In genomic region chr2:146523218-146523617, GRCh38 we compare ENCODE assay signal across 8 cellular contexts.
DNase-seq lines count a peak whose midpoint lies in the region; ATAC-seq and TF ChIP-seq lines count a peak whose summit lies in the region.

No MANE protein-coding gene starts in this region.

- DNase-seq in AG09319 (ENCODE audit: extremely low read depth, low read depth) (no peak), HCT116 (ENCODE audit: low read depth, low spot score) (no peak), PC-9 (no peak), fibroblast of pulmonary artery (ENCODE audit: low read depth) (peak; percentile 35), SHP77 treated with DMSO at 0.1 percent for 48 hours (lab: John Stamatoyannopoulos, UW) (no peak)
- no peak for DNase-seq in activated CD8-positive, alpha-beta memory T cell treated with anti-CD3 and anti-CD28 coated beads, Interleukin-2, amount 50 U/mL, for 4 hours
- DNase-seq in activated CD4-positive, alpha-beta T cell treated with anti-CD3 and anti-CD28 coated beads, Interleukin-2, amount 10 ng/mL, durations not matched to agents 24 days and 14 days: no peak

- H3K4me1 ChIP-seq in HCT116 (ENCODE audit: control insufficient read depth in 1 of 2, insufficient read depth in 2 of 2, low read length in 2 of 2) (no peaks in the 10 kb centered on the region), PC-9 (replicated peaks; ENCODE audit: insufficient read depth) (no peaks in the 10 kb centered on the region)

- H3K4me3 ChIP-seq in HCT116 (replicated peaks in 1 of 2; ENCODE audit: low read depth in 1 of 2, low read length in 2 of 2) (no peak overlapping the region), PC-9 (no peak overlapping the region), fibroblast of pulmonary artery (replicated peaks; ENCODE audit: low read depth, low read length) (no peak overlapping the region)

- no peaks in the 10 kb centered on the region for H3K36me3 Mint-ChIP-seq in activated CD4-positive, alpha-beta T cell treated with anti-CD3 and anti-CD28 coated beads, Interleukin-2, amount 10 ng/mL, durations not matched to agents 24 days and 14 days (ENCODE audit: low read depth)

- no peaks in the 10 kb centered on the region for H3F3A ChIP-seq in PC-9 (ENCODE audit: insufficient read depth, low read depth)

- no peaks in the 10 kb centered on the region for H3K4me1 Mint-ChIP-seq in activated CD4-positive, alpha-beta T cell treated with anti-CD3 and anti-CD28 coated beads, Interleukin-2, amount 10 ng/mL, durations not matched to agents 24 days and 14 days

- CTCF ChIA-PET in HCT116 (lab: Charles Lee): interaction anchor here (0.8 to 1.2 kb wide), 4 partner anchors 10 to 840 kb away, joined by 3 to 5 read pairs (median 4); no protein-coding TSS in a partner anchor
- CTCF ChIA-PET in PC-9 (lab: Charles Lee): interaction anchor here (0.8 kb wide), 1 partner anchor 127 kb away, joined by 3 read pairs; no protein-coding TSS in a partner anchor

- H3K4me3 Mint-ChIP-seq in activated CD4-positive, alpha-beta T cell treated with anti-CD3 and anti-CD28 coated beads, Interleukin-2, amount 10 ng/mL, durations not matched to agents 24 days and 14 days: no peak overlapping the region

- H2AFZ ChIP-seq in HCT116 (ENCODE audit: low read depth, low read length, poor library complexity, severe bottlenecking) (peak overlapping the region; percentile 50), PC-9 (no peak overlapping the region)

- no peak overlapping the region for H3K4me2 ChIP-seq in HCT116 (ENCODE audit: low read length)
- no peak overlapping the region for H3K4me2 ChIP-seq in PC-9

- intact Hi-C loops in HCT116 (cut with micrococcal nuclease): no loop called here
- intact Hi-C loops in PC-9 (cut with micrococcal nuclease; ENCODE audit: unreplicated experiment): loop anchor here (5.0 kb wide), 1 partner anchor 139 kb away; no protein-coding TSS in a partner anchor
- intact Hi-C loops in activated CD4-positive, alpha-beta T cell treated with anti-CD3 and anti-CD28 coated beads, Interleukin-2, amount 10 ng/mL, durations not matched to agents 24 days and 14 days (cut with micrococcal nuclease): no loop called here

- RAD21 ChIA-PET in HCT116 (lab: Charles Lee; ENCODE audit: low non-redundant PET in 1 of 2, low total read pairs in 2 of 2, uncharacterized antibody in 2 of 2, unreplicated experiment in 2 of 2): no interaction called here

- no peaks in the 10 kb centered on the region for H3K27me3 Mint-ChIP-seq in activated CD4-positive, alpha-beta T cell treated with anti-CD3 and anti-CD28 coated beads, Interleukin-2, amount 10 ng/mL, durations not matched to agents 24 days and 14 days

- H3K36me3 ChIP-seq in HCT116 (ENCODE audit: control insufficient read depth in 1 of 2, insufficient read depth in 2 of 2, low read length in 2 of 2) (no peaks in the 10 kb centered on the region), PC-9 (ENCODE audit: low read depth) (no peaks in the 10 kb centered on the region)

- TF ChIP-seq POLR2A in HCT116 (IDR thresholded peaks at IDR 0.05; ENCODE audit: borderline replicate concordance, extremely low read depth, insufficient read depth, insufficient read length): no peak

- POLR2A ChIA-PET in HCT116 (lab: Charles Lee): no interaction called here
- POLR2A ChIA-PET in PC-9 (lab: Charles Lee; ENCODE audit: unreplicated experiment): no interaction called here

- H3K27ac ChIP-seq in HCT116 (ENCODE audit: low read depth, low read length) (no peak overlapping the region), PC-9 (no peak overlapping the region)

- TF ChIP-seq CTCF in AG09319 (IDR thresholded peaks at IDR 0.05; ENCODE audit: low read depth, low read length) (peak; percentile 9; the same call in 1 of the 2 replicates), HCT116 (IDR thresholded peaks at IDR 0.05 in 2 of 3, conservative IDR thresholded peaks at IDR 0.05 in 1 of 3; ENCODE audit: borderline replicate concordance in 1 of 3, insufficient read depth in 1 of 3, low read depth in 2 of 3, low read length in 2 of 3) (peak in 2 of 3 experiments; percentile 18 to 52; a peak in 2 of 6 replicates), PC-9 (conservative IDR thresholded peaks at IDR 0.05) (peak; percentile 61), fibroblast of pulmonary artery (IDR thresholded peaks at IDR 0.05; ENCODE audit: low read length, missing control alignments) (peak; percentile 24)

- H3K27me3 ChIP-seq in HCT116 (ENCODE audit: insufficient read depth, low read length): no peaks in the 10 kb centered on the region
- no peaks in the 10 kb centered on the region for H3K27me3 ChIP-seq in PC-9 (ENCODE audit: insufficient read depth, low read depth)

- H3K79me2 ChIP-seq in HCT116 (ENCODE audit: insufficient read depth, low read length): no peaks in the 10 kb centered on the region
- H3K79me2 ChIP-seq in PC-9 (ENCODE audit: low read depth): no peaks in the 10 kb centered on the region

- no peak overlapping the region for H3K27ac Mint-ChIP-seq in activated CD4-positive, alpha-beta T cell treated with anti-CD3 and anti-CD28 coated beads, Interleukin-2, amount 10 ng/mL, durations not matched to agents 24 days and 14 days

- no peak overlapping the region for H3K9ac ChIP-seq in HCT116 (ENCODE audit: low read length)

- peak; percentile 59 for TF ChIP-seq RAD21 in HCT116 (IDR thresholded peaks at IDR 0.05; ENCODE audit: low read depth)

- H3K9me3 ChIP-seq in HCT116 (ENCODE audit: control insufficient read depth in 1 of 2, insufficient read depth in 1 of 2, low read depth in 1 of 2, low read length in 2 of 2): no peaks in the 10 kb centered on the region
- H3K9me3 ChIP-seq in PC-9 (ENCODE audit: insufficient read depth, low read depth): no peaks in the 10 kb centered on the region

- ATAC-seq in HCT116 (no peak), GM21526 (IDR thresholded peaks at IDR 0.05; ENCODE audit: low FRiP score, unreplicated experiment) (no peak)

- H3K9me2 ChIP-seq in HCT116 (ENCODE audit: insufficient read depth) (no peaks in the 10 kb centered on the region), PC-9 (ENCODE audit: insufficient read depth) (no peaks in the 10 kb centered on the region)

- BruUV-seq in HCT116 (replicated peaks; lab: Mats Ljungman, UMichigan) (no TSS peak), PC-9 (replicated peaks; lab: Mats Ljungman, UMichigan) (no TSS peak)

- H4K20me1 ChIP-seq in HCT116 (ENCODE audit: insufficient read depth) (no peaks in the 10 kb centered on the region), PC-9 (ENCODE audit: insufficient read depth) (no peaks in the 10 kb centered on the region)

- no peaks in the 10 kb centered on the region for H3K9me3 Mint-ChIP-seq in activated CD4-positive, alpha-beta T cell treated with anti-CD3 and anti-CD28 coated beads, Interleukin-2, amount 10 ng/mL, durations not matched to agents 24 days and 14 days

TF ChIP-seq in HCT116, 20 proteins besides CTCF, POLR2A, EP300 and RAD21:
- no peak for TF ChIP-seq REST (IDR thresholded peaks at IDR 0.05; ENCODE audit: low read depth)
- TF ChIP-seq TCF7L2 (IDR thresholded peaks at IDR 0.05; ENCODE audit: borderline replicate concordance, extremely low read depth, insufficient read depth, insufficient read length): no peak
- no peak for TF ChIP-seq CBX3 (IDR thresholded peaks at IDR 0.05; ENCODE audit: low read depth)
- TF ChIP-seq ATF3 (IDR thresholded peaks at IDR 0.05): no peak
TF ChIP-seq in HCT116: peak in this region for 0.

Comparison
In these comparisons a context has a peak if more than half of its experiments do, and no peak if none do; other contexts are left out.
1. CTCF ChIP-seq: peak in every context shown above with its lines; median percentile 61 in PC-9; 35 in HCT116; 24 in fibroblast of pulmonary artery; 9 in AG09319.